Comparison of ENCODE assay signal across 27 cellular contexts in the genomic region with DNA sequence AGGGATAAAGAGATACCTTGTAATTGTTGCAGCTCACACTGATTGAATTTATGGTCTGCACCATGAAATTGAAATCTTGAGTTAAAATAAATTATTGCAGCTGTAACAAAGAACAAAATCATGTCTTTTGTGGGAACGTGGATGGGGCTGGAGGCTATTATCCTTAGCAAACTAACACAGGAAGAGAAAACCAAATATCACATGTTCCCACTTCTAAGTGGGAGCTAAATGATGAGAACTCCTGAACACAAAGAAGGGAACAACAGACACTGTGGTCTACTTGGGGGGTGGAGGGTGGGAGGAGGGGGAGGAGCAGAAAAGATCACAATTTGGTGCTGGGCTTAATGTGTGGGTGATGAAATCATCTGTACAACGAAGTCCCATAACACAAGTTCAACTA. TPM values are rescaled to one million over a fixed set of nuclear protein-coding genes. Genes with fewer than 3 reads are reported as not detected.
"Had no signal": no experiment of that assay in that cellular context is flagged by ENCODE, and none has a peak within 500 bp of the region (broad histone marks: within the 10 kb centered on the region; RNA-seq: fewer than 3 reads in every experiment).

No MANE protein-coding gene starts in this region.

- H3K9me3 Mint-ChIP-seq: naive B cell; nephron progenitor cell; stimulated activated naive CD8-positive, alpha-beta T cell treated with anti-CD3 and anti-CD28 coated beads, Interleukin-15, Interleukin-2, amounts not matched to agents 100 ng/mL and 50 ng/mL, for 24 hours had no signal

- H3K4me2 ChIP-seq: hepatocyte had no signal

- H3K4me3 ChIP-seq: esophagus muscularis mucosa, gastroesophageal sphincter, hepatocyte, left ventricle myocardium inferior, lower lobe of right lung, spleen, testis, transverse colon had no signal

- H3K36me3 ChIP-seq: esophagus muscularis mucosa, gastroesophageal sphincter, left ventricle myocardium inferior, transverse colon had no signal

- H3K4me3 Mint-ChIP-seq: naive B cell; nephron progenitor cell; stimulated activated memory B cell treated with anti-CD40 and anti-IgM and Interleukin-4, amounts not matched to agents 10 μg/mL and 1 μg/mL and 100 μg/mL, for 72 hours; stimulated activated naive CD8-positive, alpha-beta T cell treated with anti-CD3 and anti-CD28 coated beads, Interleukin-15, Interleukin-2, amounts not matched to agents 100 ng/mL and 50 ng/mL, for 24 hours had no signal

- H3K27me3 ChIP-seq: esophagus muscularis mucosa, gastroesophageal sphincter, hepatocyte, spleen, testis, transverse colon had no signal

- H2AFZ ChIP-seq: hepatocyte had no signal

- DNase-seq: effector memory CD4-positive, alpha-beta T cell; head of caudate nucleus; kidney; left cardiac atrium; left ventricle myocardium inferior; lower lobe of right lung; mesenchymal stem cell; naive B cell; nephron progenitor cell; spleen; stimulated activated CD4-positive, alpha-beta T cell treated with anti-CD3 and anti-CD28 coated beads, Interleukin-15, amount 100 ng/mL, for 24 hours; stimulated activated CD4-positive, alpha-beta T cell treated with anti-CD3 and anti-CD28 coated beads, Interleukin-1b, Interleukin-23, amount 100 ng/mL, for 48 hours; stimulated activated CD4-positive, alpha-beta T cell treated with anti-CD3 and anti-CD28 coated beads, Interleukin-4, amount 100 ng/mL, for 24 hours; testis; transverse colon had no signal

- H3K4me1 ChIP-seq: lower lobe of right lung, testis had no signal

- H3K9me3 ChIP-seq: esophagus muscularis mucosa, gastroesophageal sphincter, left ventricle myocardium inferior, lower lobe of right lung, testis, transverse colon had no signal

- H3K27ac ChIP-seq: epithelial cell of prostate, esophagus muscularis mucosa, gastroesophageal sphincter, hepatocyte, left ventricle myocardium inferior, lower lobe of right lung, spleen, testis, transverse colon had no signal

- ATAC-seq: gastroesophageal sphincter; left cardiac atrium; lower lobe of right lung; sciatic nerve; stimulated activated memory B cell treated with anti-CD40 and anti-IgM and Interleukin-4, amounts not matched to agents 10 μg/mL and 1 μg/mL and 100 μg/mL, for 72 hours had no signal

- H3K27ac Mint-ChIP-seq: naive B cell; nephron progenitor cell; stimulated activated memory B cell treated with anti-CD40 and anti-IgM and Interleukin-4, amounts not matched to agents 10 μg/mL and 1 μg/mL and 100 μg/mL, for 72 hours had no signal

- H3K27me3 Mint-ChIP-seq: naive B cell; stimulated activated memory B cell treated with anti-CD40 and anti-IgM and Interleukin-4, amounts not matched to agents 10 μg/mL and 1 μg/mL and 100 μg/mL, for 72 hours; stimulated activated naive CD8-positive, alpha-beta T cell treated with anti-CD3 and anti-CD28 coated beads, Interleukin-15, Interleukin-2, amounts not matched to agents 100 ng/mL and 50 ng/mL, for 24 hours had no signal

- H3K79me2 ChIP-seq: hepatocyte had no signal

RNA-seq across cellular contexts. Expression of gene ERP27, which starts 22.6 kb away (rescaled TPM):
- total RNA-seq: fibroblast of villous mesenchyme, skeletal muscle tissue had no signal

RNA-seq across cellular contexts. Expression of gene PDE6H, which starts 57.1 kb away (rescaled TPM):
- total RNA-seq: esophagus muscularis mucosa, fibroblast of villous mesenchyme, gastroesophageal sphincter, hepatocyte, kidney, left cardiac atrium, left ventricle myocardium inferior, omental fat pad, pulmonary artery endothelial cell, sciatic nerve, skeletal muscle tissue, testis, transverse colon, ureter had no signal
- polyA plus RNA-seq: hepatocyte, spleen had no signal
